Comparison of ENCODE assay signal across 15 cellular contexts in the genomic region with DNA sequence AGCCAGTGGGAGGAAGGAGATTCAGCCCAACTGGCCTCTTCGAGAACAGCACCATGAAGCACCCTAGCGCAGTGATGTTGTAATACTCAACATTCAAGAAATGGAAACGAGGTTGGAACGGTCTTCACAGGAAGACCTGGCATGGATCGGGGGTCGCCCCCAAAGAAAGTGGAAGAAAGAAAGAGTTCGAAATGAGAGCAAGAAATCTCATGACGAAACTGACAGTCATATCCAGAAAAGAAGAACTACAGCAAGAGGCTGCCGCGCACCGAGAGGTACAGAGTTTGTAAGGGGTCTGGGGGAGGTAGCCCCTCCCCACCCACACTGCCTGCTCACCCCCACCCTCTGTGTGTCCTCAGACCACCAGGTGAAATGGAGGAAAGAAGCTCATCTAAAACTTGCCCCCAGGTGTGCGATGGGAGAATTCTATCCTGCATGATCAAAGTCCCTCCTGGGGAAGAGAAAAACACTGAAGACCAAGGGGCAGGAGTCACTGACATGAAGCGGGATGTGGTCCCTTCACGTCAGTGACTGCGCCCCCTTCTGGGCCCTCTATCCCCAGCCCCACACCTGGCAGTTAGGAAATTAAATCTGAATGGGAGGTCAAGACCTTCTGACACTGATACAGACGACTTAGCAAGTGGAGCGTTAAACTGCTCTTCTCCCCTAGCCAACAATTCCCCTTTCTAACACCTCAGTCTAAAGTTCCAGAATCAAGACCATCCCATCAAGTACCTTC. TPM values are rescaled to one million over a fixed set of nuclear protein-coding genes. Genes with fewer than 3 reads are reported as not detected.
DNase-seq lines count a peak whose midpoint lies in the region; ATAC-seq and TF ChIP-seq lines count a peak whose summit lies in the region.
"Had no signal": no experiment of that assay in that cellular context is flagged by ENCODE, and none has a peak within 500 bp of the region (broad histone marks: within the 10 kb centered on the region; RNA-seq: fewer than 3 reads in every experiment).

No MANE protein-coding gene starts in this region.

- no peak overlapping the region for H3K4me3 ChIP-seq in osteoblast (ENCODE audit: insufficient read depth, low read length)
- no peak overlapping the region for H3K4me3 ChIP-seq in trophoblast cell (ENCODE audit: low read depth, low read length)
- H3K4me3 ChIP-seq: left lung had no signal

- no peak overlapping the region for H4K91ac ChIP-seq in trophoblast cell (ENCODE audit: low read depth, low read length)

- H3K4me1 Mint-ChIP-seq in memory B cell = peaks cover 20% of the 10 kb centered on the region

- peaks cover 5% of the 10 kb centered on the region for H3K27me3 Mint-ChIP-seq in memory B cell
- H3K27me3 Mint-ChIP-seq: activated CD4-positive, alpha-beta T cell treated with anti-CD3 and anti-CD28 coated beads, Interleukin-2, amount 10 ng/mL, durations not matched to agents 7 days and 5 days had no signal

- H3K27me3 ChIP-seq in osteoblast (ENCODE audit: insufficient read depth, low read length) (no peaks in the 10 kb centered on the region), trophoblast cell (ENCODE audit: insufficient read depth, low read length) (no peaks in the 10 kb centered on the region)
- H3K27me3 ChIP-seq: left lung had no signal

- H3K27ac ChIP-seq in osteoblast (ENCODE audit: low read depth, low read length) (no peak overlapping the region), trophoblast cell (ENCODE audit: low read depth, low read length) (no peak overlapping the region)
- H3K27ac ChIP-seq: left lung had no signal

- ATAC-seq in GM21526 (IDR thresholded peaks at IDR 0.05; ENCODE audit: low FRiP score, unreplicated experiment) = peak; percentile 45
- ATAC-seq in HG03520 (IDR thresholded peaks at IDR 0.05; ENCODE audit: unreplicated experiment) = peak; percentile 40
- no peak for ATAC-seq in memory B cell (ENCODE audit: low read depth)
- no peak for ATAC-seq in GM19455 (IDR thresholded peaks at IDR 0.05; ENCODE audit: unreplicated experiment)
- ATAC-seq: left lung; stimulated activated effector memory CD8-positive, alpha-beta T cell treated with anti-CD3 and anti-CD28 coated beads, Interleukin-12 subunit alpha, Interleukin-12 subunit beta, amount 100 ng/mL, for 72 hours had no signal

- peaks cover 3% of the 10 kb centered on the region for H3K79me1 ChIP-seq in trophoblast cell (ENCODE audit: low read length)

- no peak overlapping the region for H2AK5ac ChIP-seq in trophoblast cell (ENCODE audit: low read length)

- no peaks in the 10 kb centered on the region for H3K9me3 Mint-ChIP-seq in memory B cell
- H3K9me3 Mint-ChIP-seq: activated CD4-positive, alpha-beta T cell treated with anti-CD3 and anti-CD28 coated beads, Interleukin-2, amount 10 ng/mL, durations not matched to agents 7 days and 5 days; stimulated activated effector memory CD8-positive, alpha-beta T cell treated with anti-CD3 and anti-CD28 coated beads, Interleukin-12 subunit alpha, Interleukin-12 subunit beta, amount 100 ng/mL, for 72 hours had no signal

- no peaks in the 10 kb centered on the region for H3K36me3 Mint-ChIP-seq in memory B cell
- H3K36me3 Mint-ChIP-seq: stimulated activated effector memory CD8-positive, alpha-beta T cell treated with anti-CD3 and anti-CD28 coated beads, Interleukin-12 subunit alpha, Interleukin-12 subunit beta, amount 100 ng/mL, for 72 hours had no signal

- TF ChIP-seq CTCF in GM12873 (IDR thresholded peaks at IDR 0.05; ENCODE audit: insufficient read depth, low read depth, low read length, missing control alignments) = peak; percentile 32
- no peak for TF ChIP-seq CTCF in osteoblast (IDR thresholded peaks at IDR 0.05; ENCODE audit: extremely low read depth, low read depth, low read length)

- no CpG with 5 or more reads among the region's 17 CpGs for WGBS in trophoblast cell (ENCODE audit: extremely low coverage, insufficient coverage, insufficient read length)

- H3K4ac ChIP-seq in trophoblast cell (ENCODE audit: low read depth, low read length) = no peak overlapping the region

- H2AFZ ChIP-seq in osteoblast (ENCODE audit: low read length) (no peak overlapping the region), trophoblast cell (ENCODE audit: insufficient read depth, low read length, poor library complexity) (no peak overlapping the region)

- peak overlapping the region; percentile 22 for H3K4me3 Mint-ChIP-seq in memory B cell
- H3K4me3 Mint-ChIP-seq: activated CD4-positive, alpha-beta T cell treated with anti-CD3 and anti-CD28 coated beads, Interleukin-2, amount 10 ng/mL, durations not matched to agents 7 days and 5 days; stimulated activated effector memory CD8-positive, alpha-beta T cell treated with anti-CD3 and anti-CD28 coated beads, Interleukin-12 subunit alpha, Interleukin-12 subunit beta, amount 100 ng/mL, for 72 hours had no signal

- H4K20me1 ChIP-seq in osteoblast (ENCODE audit: insufficient read depth, low read length) = no peaks in the 10 kb centered on the region

- no peak overlapping the region for H3K9ac ChIP-seq in trophoblast cell (ENCODE audit: low read length)

- no peak overlapping the region for H3K23ac ChIP-seq in trophoblast cell (ENCODE audit: low read length)

- H3K36me3 ChIP-seq in osteoblast (ENCODE audit: insufficient read depth, low read length) = no peaks in the 10 kb centered on the region
- H3K36me3 ChIP-seq in trophoblast cell (ENCODE audit: control insufficient read depth in 1 of 2, insufficient read depth in 2 of 2, low read length in 2 of 2) = no peaks in the 10 kb centered on the region
- H3K36me3 ChIP-seq: left lung had no signal

- DNase-seq in memory B cell (ENCODE audit: low spot score in 2 of 2) (no peak), osteoblast (ENCODE audit: insufficient read length, low spot score, missing footprints) (no peak), T-helper 9 cell (no peak), trophoblast cell (no peak)
- DNase-seq: NCI-H1436 treated with DMSO at 0.1 percent for 48 hours; NK-92 treated with Interleukin-12 subunit alpha and Interleukin-12 subunit beta, amount 100 ng/mL, for 24 hours had no signal

- H2BK12ac ChIP-seq in trophoblast cell (ENCODE audit: low read length) = no peak overlapping the region

- H3K79me2 ChIP-seq in osteoblast (ENCODE audit: insufficient read depth, low read length) (no peaks in the 10 kb centered on the region), trophoblast cell (ENCODE audit: control insufficient read depth, insufficient read depth, low read length, poor library complexity) (no peaks in the 10 kb centered on the region)

- H4K12ac ChIP-seq in trophoblast cell (ENCODE audit: low read depth, low read length) = no peak overlapping the region

- H3K27ac Mint-ChIP-seq in memory B cell = no peak overlapping the region

- H3K14ac ChIP-seq in trophoblast cell (ENCODE audit: low read length) = no peak overlapping the region

- H3K4me1 ChIP-seq in osteoblast (ENCODE audit: insufficient read depth, low read length) = no peaks in the 10 kb centered on the region
- H3K4me1 ChIP-seq in trophoblast cell (ENCODE audit: control insufficient read depth in 1 of 2, insufficient read depth in 2 of 2, low read length in 2 of 2) = peaks cover 0 to 13% of the 10 kb centered on the region in 2 experiments
- H3K4me1 ChIP-seq: left lung had no signal

- no peak overlapping the region for H4K8ac ChIP-seq in trophoblast cell (ENCODE audit: low read depth, low read length)

- H3K18ac ChIP-seq in trophoblast cell (ENCODE audit: low read length) = no peak overlapping the region

- H2BK120ac ChIP-seq in trophoblast cell (ENCODE audit: insufficient read depth, low read length, poor library complexity) = no peak overlapping the region

- H2BK5ac ChIP-seq in trophoblast cell (ENCODE audit: low read depth, low read length, poor library complexity) = no peak overlapping the region

- H3K4me2 ChIP-seq in osteoblast (ENCODE audit: insufficient read depth, low read length) = no peak overlapping the region
- H3K4me2 ChIP-seq in trophoblast cell (ENCODE audit: low read length) = no peak overlapping the region

- H3K9me3 ChIP-seq in osteoblast (ENCODE audit: low read depth, low read length) = no peaks in the 10 kb centered on the region
- peaks cover 10% of the 10 kb centered on the region for H3K9me3 ChIP-seq in trophoblast cell (ENCODE audit: insufficient read depth, low read depth, low read length)
- H3K9me3 ChIP-seq: left lung had no signal

RNA-seq across cellular contexts. Expression of a gene that starts 52.9 kb away (rescaled TPM):
- not detected in 2 replicates for total RNA-seq in osteoblast
- polyA plus RNA-seq in trophoblast cell (2013) = not detected in 2 replicates
- total RNA-seq: activated CD4-positive, alpha-beta T cell treated with anti-CD3 and anti-CD28 coated beads, Interleukin-2, amount 10 ng/mL, durations not matched to agents 7 days and 5 days; dermis microvascular lymphatic vessel endothelial cell; fibroblast of villous mesenchyme; left lung had no signal

RNA-seq across cellular contexts. Expression of a gene that starts 58.6 kb away (rescaled TPM):
- total RNA-seq in osteoblast = under 0.01 and 0.36 TPM in 2 replicates
- polyA plus RNA-seq in trophoblast cell (2013) = 0.40 and 0.77 TPM in 2 replicates
- total RNA-seq: dermis microvascular lymphatic vessel endothelial cell had no signal

Comparison
In these comparisons a context has a peak if more than half of its experiments do, and no peak if none do; other contexts are left out.
1. ATAC-seq: peak in GM21526 (single experiment) and HG03520 (single experiment); none in memory B cell (single experiment) and GM19455 (single experiment).